17 cellular contexts compared by ENCODE assay signal in the genomic region with DNA sequence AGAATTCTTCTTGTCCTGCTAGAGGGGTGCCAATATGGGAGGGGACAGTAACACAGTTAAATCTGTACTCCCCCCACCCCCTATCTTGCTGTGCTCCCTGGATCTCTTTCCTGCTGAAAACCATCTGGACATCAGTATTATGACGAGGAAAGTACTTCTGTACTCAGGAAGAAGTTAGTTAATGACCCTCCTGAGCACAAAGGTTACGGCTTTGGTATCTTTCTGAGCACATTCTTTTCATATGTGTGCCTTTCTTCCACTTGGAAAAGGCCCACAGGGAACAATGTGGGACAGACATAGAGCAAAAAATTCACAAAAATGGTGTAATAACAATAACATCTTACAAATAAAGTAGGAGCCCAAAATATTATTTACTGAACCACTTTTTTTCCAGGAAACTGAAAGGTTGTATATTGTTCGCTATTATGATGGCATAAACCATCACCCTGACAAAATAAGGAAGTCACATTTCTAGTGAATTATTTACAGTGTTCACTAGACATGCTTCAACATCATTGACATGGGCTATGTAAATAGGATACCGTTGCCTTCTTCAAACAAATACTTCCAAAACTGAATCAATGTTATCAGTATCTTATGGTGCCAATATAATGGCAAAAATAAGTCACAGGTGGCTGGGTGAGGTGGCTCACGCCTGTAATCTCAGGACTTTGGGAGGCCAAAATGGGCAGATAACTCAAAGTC.
"Had no signal": no experiment of that assay in that cellular context is flagged by ENCODE, and none has a peak within 500 bp of the region (broad histone marks: within the 10 kb centered on the region; RNA-seq: fewer than 3 reads in every experiment).

No MANE protein-coding gene starts in this region.

- H3K9me3 ChIP-seq: thyroid gland had no signal

- H3K27ac Mint-ChIP-seq: activated naive CD4-positive, alpha-beta T cell treated with anti-CD3 and anti-CD28 coated beads, Interleukin-2, amount 50 U/mL, for 72 hours; activated T-helper 1 cell treated with anti-CD3 and anti-CD28 coated beads, Interleukin-12 subunit alpha, Interleukin-12 subunit beta, Interleukin-2, Interleukin-4 antibody, amounts not matched to agents 30 ng/mL and 10 ng/mL and 1 ng/mL, durations not matched to agents 14 hours and 24 hours and 36 hours; effector memory CD8-positive, alpha-beta T cell; natural killer cell treated with Interleukin-12 subunit alpha and Interleukin-12 subunit beta and Interleukin-15 and Interleukin-18, amount 100 ng/mL, for 72 hours; T-helper 2 cell treated with Interferon-gamma antibody and Interleukin-4, amounts not matched to agents 5 μg/mL and 100 μg/mL, for 36 hours had no signal

- H3K36me3 Mint-ChIP-seq: activated naive CD4-positive, alpha-beta T cell treated with anti-CD3 and anti-CD28 coated beads, Interleukin-2, amount 50 U/mL, for 72 hours; natural killer cell treated with Interleukin-12 subunit alpha and Interleukin-12 subunit beta and Interleukin-15 and Interleukin-18, amount 100 ng/mL, for 72 hours had no signal

- DNase-seq: activated CD4-positive, alpha-beta T cell treated with anti-CD3 and anti-CD28 coated beads, Interleukin-2, amount 50 U/mL, for 4 hours; activated gamma-delta T cell treated with Interleukin-2 at 50 U/mL for 16 hours; activated T-cell treated with anti-CD3 and anti-CD28 coated beads for 4 hours; amniotic stem cell; dermis blood vessel endothelial cell; effector memory CD8-positive, alpha-beta T cell; foreskin fibroblast; kidney glomerular epithelial cell; mesendoderm; nucleus accumbens; stimulated activated naive CD4-positive, alpha-beta T cell; thyroid gland had no signal

- H3K27me3 Mint-ChIP-seq: effector memory CD8-positive, alpha-beta T cell; natural killer cell treated with Interleukin-12 subunit alpha and Interleukin-12 subunit beta and Interleukin-15 and Interleukin-18, amount 100 ng/mL, for 72 hours had no signal

- H3K4me3 ChIP-seq: thyroid gland had no signal

- H3K27ac ChIP-seq: epithelial cell of prostate, thyroid gland had no signal

- H3K27me3 ChIP-seq: thyroid gland had no signal

- H3K4me3 Mint-ChIP-seq: activated T-helper 1 cell treated with anti-CD3 and anti-CD28 coated beads, Interleukin-12 subunit alpha, Interleukin-12 subunit beta, Interleukin-2, Interleukin-4 antibody, amounts not matched to agents 30 ng/mL and 10 ng/mL and 1 ng/mL, durations not matched to agents 14 hours and 24 hours and 36 hours; effector memory CD8-positive, alpha-beta T cell; natural killer cell treated with Interleukin-12 subunit alpha and Interleukin-12 subunit beta and Interleukin-15 and Interleukin-18, amount 100 ng/mL, for 72 hours; T-helper 2 cell treated with Interferon-gamma antibody and Interleukin-4, amounts not matched to agents 5 μg/mL and 100 μg/mL, for 36 hours had no signal

- H3K9me3 Mint-ChIP-seq: activated naive CD4-positive, alpha-beta T cell treated with anti-CD3 and anti-CD28 coated beads, Interleukin-2, amount 50 U/mL, for 72 hours; activated T-helper 1 cell treated with anti-CD3 and anti-CD28 coated beads, Interleukin-12 subunit alpha, Interleukin-12 subunit beta, Interleukin-2, Interleukin-4 antibody, amounts not matched to agents 30 ng/mL and 10 ng/mL and 1 ng/mL, durations not matched to agents 14 hours and 24 hours and 36 hours; effector memory CD8-positive, alpha-beta T cell; natural killer cell treated with Interleukin-12 subunit alpha and Interleukin-12 subunit beta and Interleukin-15 and Interleukin-18, amount 100 ng/mL, for 72 hours; T-helper 2 cell treated with Interferon-gamma antibody and Interleukin-4, amounts not matched to agents 5 μg/mL and 100 μg/mL, for 36 hours had no signal

- ATAC-seq: activated naive CD4-positive, alpha-beta T cell treated with anti-CD3 and anti-CD28 coated beads, Interleukin-2, amount 50 U/mL, for 72 hours; effector memory CD8-positive, alpha-beta T cell; natural killer cell treated with Interleukin-12 subunit alpha and Interleukin-12 subunit beta and Interleukin-15 and Interleukin-18, amount 100 ng/mL, for 72 hours had no signal
